Comparison of ENCODE assay signal across 29 cellular contexts in the genomic region with DNA sequence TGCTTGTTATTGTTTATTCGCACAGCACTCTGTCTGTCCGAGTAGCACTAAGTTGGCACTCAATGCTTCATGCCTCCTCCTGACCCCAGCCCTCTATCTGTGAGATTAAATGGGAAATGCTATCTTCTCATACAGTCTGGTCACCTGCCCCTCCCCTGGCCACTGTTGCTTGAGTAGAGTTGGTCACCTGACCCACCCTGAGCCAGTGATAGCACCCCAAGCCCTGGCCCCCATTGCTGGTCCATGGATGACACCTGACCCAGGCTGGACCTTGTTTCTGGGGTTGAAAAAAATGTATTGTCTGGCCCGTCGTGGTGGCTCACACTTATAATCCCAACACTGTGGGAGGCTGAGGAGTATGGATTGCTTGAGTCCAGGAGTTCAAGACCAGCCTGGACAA.
"Had no signal": no experiment of that assay in that cellular context is flagged by ENCODE, and none has a peak within 500 bp of the region (broad histone marks: within the 10 kb centered on the region; RNA-seq: fewer than 3 reads in every experiment).

No MANE protein-coding gene starts in this region.

- H3K9me3 ChIP-seq: body of pancreas, esophagus squamous epithelium, gastroesophageal sphincter, heart right ventricle had no signal

- H3K36me3 Mint-ChIP-seq: activated naive CD8-positive, alpha-beta T cell had no signal

- H3K27ac Mint-ChIP-seq: activated CD4-positive, alpha-beta memory T cell treated with anti-CD3 and anti-CD28 coated beads, Interleukin-2, amount 10 ng/mL, durations not matched to agents 7 days and 5 days; activated CD4-positive, alpha-beta T cell treated with anti-CD3 and anti-CD28 coated beads, Interleukin-2, amount 10 ng/mL, durations not matched to agents 7 days and 5 days; activated naive CD8-positive, alpha-beta T cell; activated T-cell treated with anti-CD3 and anti-CD28 coated beads, Interleukin-2, amount 50 U/mL, for 24 hours; activated T-cell treated with anti-CD3 and anti-CD28 coated beads, Interleukin-2, amount 50 U/mL, for 72 hours; effector memory CD8-positive, alpha-beta T cell had no signal

- H3K4me1 Mint-ChIP-seq: activated CD4-positive, alpha-beta memory T cell treated with anti-CD3 and anti-CD28 coated beads, Interleukin-2, amount 10 ng/mL, durations not matched to agents 7 days and 5 days; activated CD4-positive, alpha-beta T cell treated with anti-CD3 and anti-CD28 coated beads, Interleukin-2, amount 10 ng/mL, durations not matched to agents 7 days and 5 days had no signal

- FAIRE-seq: colon, endothelial cell of umbilical vein had no signal

- H3K4me3 Mint-ChIP-seq: activated CD4-positive, alpha-beta memory T cell treated with anti-CD3 and anti-CD28 coated beads, Interleukin-2, amount 10 ng/mL, durations not matched to agents 7 days and 5 days; activated CD4-positive, alpha-beta T cell treated with anti-CD3 and anti-CD28 coated beads, Interleukin-2, amount 10 ng/mL, durations not matched to agents 7 days and 5 days; activated naive CD8-positive, alpha-beta T cell; activated T-cell treated with anti-CD3 and anti-CD28 coated beads, Interleukin-2, amount 50 U/mL, for 24 hours; activated T-cell treated with anti-CD3 and anti-CD28 coated beads, Interleukin-2, amount 50 U/mL, for 72 hours; effector memory CD8-positive, alpha-beta T cell had no signal

- ATAC-seq: activated T-cell treated with anti-CD3 and anti-CD28 coated beads, Interleukin-2, amount 50 U/mL, for 72 hours; body of pancreas; effector memory CD8-positive, alpha-beta T cell; gastroesophageal sphincter; heart right ventricle had no signal

- H3K27ac ChIP-seq: body of pancreas, epithelial cell of prostate, esophagus squamous epithelium, gastroesophageal sphincter, heart right ventricle had no signal

- H3K27me3 Mint-ChIP-seq: activated CD4-positive, alpha-beta memory T cell treated with anti-CD3 and anti-CD28 coated beads, Interleukin-2, amount 10 ng/mL, durations not matched to agents 7 days and 5 days; activated CD4-positive, alpha-beta T cell treated with anti-CD3 and anti-CD28 coated beads, Interleukin-2, amount 10 ng/mL, durations not matched to agents 7 days and 5 days; activated naive CD8-positive, alpha-beta T cell; activated T-cell treated with anti-CD3 and anti-CD28 coated beads, Interleukin-2, amount 50 U/mL, for 24 hours; effector memory CD8-positive, alpha-beta T cell had no signal

- H3K36me3 ChIP-seq: esophagus squamous epithelium, gastroesophageal sphincter, heart right ventricle had no signal

- H3K27me3 ChIP-seq: body of pancreas, esophagus squamous epithelium, gastroesophageal sphincter, heart right ventricle had no signal

- H3K9me3 Mint-ChIP-seq: activated CD4-positive, alpha-beta memory T cell treated with anti-CD3 and anti-CD28 coated beads, Interleukin-2, amount 10 ng/mL, durations not matched to agents 7 days and 5 days; activated CD4-positive, alpha-beta T cell treated with anti-CD3 and anti-CD28 coated beads, Interleukin-2, amount 10 ng/mL, durations not matched to agents 7 days and 5 days; activated T-cell treated with anti-CD3 and anti-CD28 coated beads, Interleukin-2, amount 50 U/mL, for 24 hours; activated T-cell treated with anti-CD3 and anti-CD28 coated beads, Interleukin-2, amount 50 U/mL, for 72 hours; effector memory CD8-positive, alpha-beta T cell had no signal

- H3K4me3 ChIP-seq: body of pancreas, esophagus squamous epithelium, gastroesophageal sphincter, heart right ventricle had no signal

- DNase-seq: activated CD4-positive, alpha-beta memory T cell treated with anti-CD3 and anti-CD28 coated beads, Interleukin-2, amount 10 ng/mL, durations not matched to agents 7 days and 5 days; activated CD4-positive, alpha-beta T cell treated with anti-CD3 and anti-CD28 coated beads for 1 hour; activated CD4-positive, alpha-beta T cell treated with anti-CD3 and anti-CD28 coated beads for 4 hours; activated CD4-positive, alpha-beta T cell treated with anti-CD3 and anti-CD28 coated beads, Interleukin-2, amount 10 ng/mL, durations not matched to agents 7 days and 5 days; activated CD4-positive, alpha-beta T cell treated with anti-CD3 and anti-CD28 coated beads, Interleukin-2, amount 50 U/mL, for 4 hours; activated CD8-positive, alpha-beta memory T cell treated with anti-CD3 and anti-CD28 coated beads, Interleukin-2, amount 50 U/mL, for 48 hours; activated gamma-delta T cell; activated naive CD4-positive, alpha-beta T cell; activated naive CD4-positive, alpha-beta T cell treated with anti-CD3 and anti-CD28 coated beads, Interleukin-2, amount 50 U/mL, for 16 hours; activated T-cell treated with anti-CD3 and anti-CD28 coated beads for 4 hours; activated T-cell treated with anti-CD3 and anti-CD28 coated beads, Interleukin-2, amount 50 U/mL, for 24 hours; activated T-cell treated with anti-CD3 and anti-CD28 coated beads, Interleukin-2, amount 50 U/mL, for 72 hours; amniotic stem cell; anterior cingulate cortex; body of pancreas; caudate nucleus; cortex of kidney; dermis blood vessel endothelial cell; effector CD4-positive, alpha-beta T cell; effector memory CD8-positive, alpha-beta T cell; esophagus squamous epithelium; foreskin melanocyte; heart right ventricle; T-helper 2 cell had no signal

- H3K4me1 ChIP-seq: body of pancreas, gastroesophageal sphincter, heart right ventricle had no signal
